17 cellular contexts compared by ENCODE assay signal in genomic region chr3:137020315-137020714, GRCh38.
"Had no signal": no experiment of that assay in that cellular context is flagged by ENCODE, and none has a peak within 500 bp of the region (broad histone marks: within the 10 kb centered on the region; RNA-seq: fewer than 3 reads in every experiment).

No MANE protein-coding gene starts in this region.

- ATAC-seq: effector memory CD8-positive, alpha-beta T cell; left cardiac atrium; stimulated activated effector memory CD8-positive, alpha-beta T cell treated with anti-CD3 and anti-CD28 coated beads, Interleukin-12 subunit alpha, Interleukin-12 subunit beta, amount 100 ng/mL, for 72 hours had no signal

- H3K4me3 ChIP-seq: cardiac muscle cell, hepatocyte, lung, right atrium auricular region, skin epidermis, testis had no signal

- DNase-seq: activated CD4-positive, alpha-beta memory T cell treated with anti-CD3 and anti-CD28 coated beads for 36 hours; activated CD4-positive, alpha-beta T cell treated with anti-CD3 and anti-CD28 coated beads for 1 hour; activated T-cell treated with anti-CD3 and anti-CD28 coated beads for 4 hours; effector memory CD8-positive, alpha-beta T cell; left cardiac atrium; midbrain; stimulated activated CD4-positive, alpha-beta T cell treated with anti-CD3 and anti-CD28 coated beads, Interleukin-4, amount 100 ng/mL, for 24 hours; SW 1271; T-helper 2 cell; testis; WERI-Rb-1 had no signal
